In genomic region chr7:5408777-5409176, GRCh38 we compare ENCODE assay signal across 1 cellular context.
TF ChIP-seq lines count a peak whose summit lies in the region.

No MANE protein-coding gene starts in this region.

TF ChIP-seq in GM23338, 12 proteins besides CTCF, POLR2A, EP300 and RAD21 (continued from another document):
- TF ChIP-seq, protein P1, sequence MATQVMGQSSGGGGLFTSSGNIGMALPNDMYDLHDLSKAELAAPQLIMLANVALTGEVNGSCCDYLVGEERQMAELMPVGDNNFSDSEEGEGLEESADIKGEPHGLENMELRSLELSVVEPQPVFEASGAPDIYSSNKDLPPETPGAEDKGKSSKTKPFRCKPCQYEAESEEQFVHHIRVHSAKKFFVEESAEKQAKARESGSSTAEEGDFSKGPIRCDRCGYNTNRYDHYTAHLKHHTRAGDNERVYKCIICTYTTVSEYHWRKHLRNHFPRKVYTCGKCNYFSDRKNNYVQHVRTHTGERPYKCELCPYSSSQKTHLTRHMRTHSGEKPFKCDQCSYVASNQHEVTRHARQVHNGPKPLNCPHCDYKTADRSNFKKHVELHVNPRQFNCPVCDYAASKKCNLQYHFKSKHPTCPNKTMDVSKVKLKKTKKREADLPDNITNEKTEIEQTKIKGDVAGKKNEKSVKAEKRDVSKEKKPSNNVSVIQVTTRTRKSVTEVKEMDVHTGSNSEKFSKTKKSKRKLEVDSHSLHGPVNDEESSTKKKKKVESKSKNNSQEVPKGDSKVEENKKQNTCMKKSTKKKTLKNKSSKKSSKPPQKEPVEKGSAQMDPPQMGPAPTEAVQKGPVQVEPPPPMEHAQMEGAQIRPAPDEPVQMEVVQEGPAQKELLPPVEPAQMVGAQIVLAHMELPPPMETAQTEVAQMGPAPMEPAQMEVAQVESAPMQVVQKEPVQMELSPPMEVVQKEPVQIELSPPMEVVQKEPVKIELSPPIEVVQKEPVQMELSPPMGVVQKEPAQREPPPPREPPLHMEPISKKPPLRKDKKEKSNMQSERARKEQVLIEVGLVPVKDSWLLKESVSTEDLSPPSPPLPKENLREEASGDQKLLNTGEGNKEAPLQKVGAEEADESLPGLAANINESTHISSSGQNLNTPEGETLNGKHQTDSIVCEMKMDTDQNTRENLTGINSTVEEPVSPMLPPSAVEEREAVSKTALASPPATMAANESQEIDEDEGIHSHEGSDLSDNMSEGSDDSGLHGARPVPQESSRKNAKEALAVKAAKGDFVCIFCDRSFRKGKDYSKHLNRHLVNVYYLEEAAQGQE (IDR thresholded peaks at IDR 0.05; ENCODE audit: unreplicated experiment): no peak
